ENCODE assay signal across 27 cellular contexts in the genomic region with DNA sequence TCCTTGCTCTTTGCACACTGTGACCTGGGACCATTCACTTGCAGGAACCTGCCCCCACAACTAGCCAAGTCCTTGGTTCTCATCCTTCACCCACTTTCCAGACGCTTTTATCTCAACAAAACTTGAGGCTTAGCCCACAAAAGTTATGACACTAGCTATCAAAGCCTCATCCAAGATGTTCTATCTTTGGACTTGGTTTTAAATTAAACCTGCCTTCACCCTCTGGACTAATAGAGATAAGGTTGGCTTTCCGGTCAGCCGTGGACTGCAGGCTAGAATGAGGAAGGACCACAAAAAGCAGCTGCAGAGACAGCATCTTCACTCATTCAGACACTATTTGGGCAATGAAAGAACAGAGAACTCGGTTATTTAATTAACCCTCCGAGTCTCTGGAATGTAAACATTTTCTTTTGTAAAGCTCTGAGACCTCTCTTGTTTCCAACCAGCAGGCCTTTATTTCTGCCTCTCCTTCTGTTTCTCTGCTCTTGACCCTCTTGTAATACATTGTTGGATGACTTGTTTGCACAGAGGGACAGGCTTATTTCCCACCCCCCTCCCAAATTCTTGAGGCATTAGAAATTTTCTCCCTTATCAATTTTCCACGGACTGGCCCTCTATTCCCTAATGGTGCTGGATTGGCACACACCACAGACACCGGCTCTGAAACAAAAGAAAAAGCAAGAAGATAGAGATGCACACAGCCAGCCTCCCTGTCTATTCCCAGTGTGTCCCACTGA.
"Had no signal": no experiment of that assay in that cellular context is flagged by ENCODE, and none has a peak within 500 bp of the region (broad histone marks: within the 10 kb centered on the region; RNA-seq: fewer than 3 reads in every experiment).

No MANE protein-coding gene starts in this region.

- ATAC-seq: activated T-cell treated with anti-CD3 and anti-CD28 coated beads, Interleukin-2, amount 50 U/mL, for 4 hours; foreskin keratinocyte; left lobe of liver; lower lobe of right lung; psoas muscle; right cardiac atrium; stimulated activated naive CD8-positive, alpha-beta T cell treated with anti-CD3 and anti-CD28 coated beads, Interleukin-15, amount 100 ng/mL, for 72 hours had no signal

- H3K36me3 Mint-ChIP-seq: activated naive CD8-positive, alpha-beta T cell; naive B cell had no signal

- H3K4me3 ChIP-seq: adrenal gland, ascending aorta, lower lobe of right lung, ovary, psoas muscle, tibial artery had no signal

- H3K4me1 Mint-ChIP-seq: naive B cell; stimulated activated naive CD8-positive, alpha-beta T cell treated with anti-CD3 and anti-CD28 coated beads, Interleukin-15, amount 100 ng/mL, for 72 hours had no signal

- H3K27ac Mint-ChIP-seq: activated naive CD8-positive, alpha-beta T cell; activated T-helper 2 cell treated with anti-CD3 and anti-CD28 coated beads, Interferon-gamma antibody, Interleukin-2, Interleukin-4, amounts not matched to agents 10 μg/mL and 5 μg/mL and 100 μg/mL, durations not matched to agents 14 hours and 24 hours and 36 hours; naive B cell; stimulated activated naive CD8-positive, alpha-beta T cell treated with anti-CD3 and anti-CD28 coated beads, Interleukin-15, amount 100 ng/mL, for 72 hours; T-helper 2 cell treated with Interferon-gamma antibody and Interleukin-4, amounts not matched to agents 5 μg/mL and 100 μg/mL, for 36 hours had no signal

- H3K4me1 ChIP-seq: adrenal gland, ascending aorta, lower lobe of right lung, psoas muscle, tibial artery had no signal

- H3K27me3 Mint-ChIP-seq: activated naive CD8-positive, alpha-beta T cell had no signal

- H3K27ac ChIP-seq: adrenal gland, ascending aorta, brain microvascular endothelial cell, foreskin keratinocyte, lower lobe of right lung, neutrophil, ovary, psoas muscle, tibial artery had no signal

- H3K9me3 Mint-ChIP-seq: activated T-cell treated with anti-CD3 and anti-CD28 coated beads, Interleukin-2, amount 50 U/mL, for 4 hours; activated T-helper 2 cell treated with anti-CD3 and anti-CD28 coated beads, Interferon-gamma antibody, Interleukin-2, Interleukin-4, amounts not matched to agents 10 μg/mL and 5 μg/mL and 100 μg/mL, durations not matched to agents 14 hours and 24 hours and 36 hours; T-helper 2 cell treated with Interferon-gamma antibody and Interleukin-4, amounts not matched to agents 5 μg/mL and 100 μg/mL, for 36 hours had no signal

- H3K36me3 ChIP-seq: adrenal gland, ascending aorta, brain microvascular endothelial cell, lower lobe of right lung, neutrophil, ovary, tibial artery had no signal

- H3K9me3 ChIP-seq: adrenal gland, ascending aorta, lower lobe of right lung, neutrophil, ovary, psoas muscle, tibial artery had no signal

- H3K27me3 ChIP-seq: adrenal gland, ascending aorta, brain microvascular endothelial cell, foreskin keratinocyte, neutrophil, ovary, tibial artery had no signal

- DNase-seq: activated CD4-positive, alpha-beta T cell treated with anti-CD3 and anti-CD28 coated beads for 4 hours; activated CD4-positive, alpha-beta T cell treated with anti-CD3 and anti-CD28 coated beads, Interleukin-2, amount 50 U/mL, for 48 hours; activated CD4-positive, CD25-positive, alpha-beta regulatory T cell; activated CD8-positive, alpha-beta memory T cell treated with anti-CD3 and anti-CD28 coated beads, Interleukin-2, amount 50 U/mL, for 48 hours; activated naive CD4-positive, alpha-beta T cell; activated T-cell treated with anti-CD3 and anti-CD28 coated beads, Interleukin-2, amount 50 U/mL, for 4 hours; adrenal gland; brain microvascular endothelial cell; central memory CD4-positive, alpha-beta T cell; dermis blood vessel endothelial cell; effector memory CD4-positive, alpha-beta T cell; foreskin keratinocyte; lower lobe of right lung; mesendoderm; naive B cell; ovary; psoas muscle; right cardiac atrium; stimulated activated CD4-positive, alpha-beta T cell treated with anti-CD3 and anti-CD28 coated beads, Interleukin-1b, Interleukin-23, amount 100 ng/mL, for 48 hours; stimulated activated naive CD8-positive, alpha-beta T cell treated with anti-CD3 and anti-CD28 coated beads, Interleukin-15, amount 100 ng/mL, for 72 hours; tibial artery had no signal

- H3K4me3 Mint-ChIP-seq: activated naive CD8-positive, alpha-beta T cell; activated T-cell treated with anti-CD3 and anti-CD28 coated beads, Interleukin-2, amount 50 U/mL, for 4 hours; naive B cell; stimulated activated naive CD8-positive, alpha-beta T cell treated with anti-CD3 and anti-CD28 coated beads, Interleukin-15, amount 100 ng/mL, for 72 hours; T-helper 2 cell treated with Interferon-gamma antibody and Interleukin-4, amounts not matched to agents 5 μg/mL and 100 μg/mL, for 36 hours had no signal
